In genomic region chr7:26898917-26899316, GRCh38 we compare ENCODE assay signal across 1 cellular context.
TF ChIP-seq lines count a peak whose summit lies in the region.

No MANE protein-coding gene starts in this region.

TF ChIP-seq in IMR-90, 13 proteins besides CTCF, POLR2A, EP300 and RAD21:
- TF ChIP-seq CEBPB (IDR thresholded peaks at IDR 0.05; ENCODE audit: low read depth, low read length) = peak; percentile 30; the same call in 1 of the 2 replicates
- TF ChIP-seq SMC3 (IDR thresholded peaks at IDR 0.05; ENCODE audit: low read depth, low read length) = no peak
- TF ChIP-seq RFX5 (IDR thresholded peaks at IDR 0.05; ENCODE audit: low read depth, low read length) = no peak
- no peak for TF ChIP-seq CHD1 (IDR thresholded peaks at IDR 0.05; ENCODE audit: low read depth, low read length)
- TF ChIP-seq, protein P1, sequence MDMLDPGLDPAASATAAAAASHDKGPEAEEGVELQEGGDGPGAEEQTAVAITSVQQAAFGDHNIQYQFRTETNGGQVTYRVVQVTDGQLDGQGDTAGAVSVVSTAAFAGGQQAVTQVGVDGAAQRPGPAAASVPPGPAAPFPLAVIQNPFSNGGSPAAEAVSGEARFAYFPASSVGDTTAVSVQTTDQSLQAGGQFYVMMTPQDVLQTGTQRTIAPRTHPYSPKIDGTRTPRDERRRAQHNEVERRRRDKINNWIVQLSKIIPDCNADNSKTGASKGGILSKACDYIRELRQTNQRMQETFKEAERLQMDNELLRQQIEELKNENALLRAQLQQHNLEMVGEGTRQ (IDR thresholded peaks at IDR 0.05; ENCODE audit: low read depth, low read length) = no peak
- no peak for TF ChIP-seq FOS (IDR thresholded peaks at IDR 0.05; ENCODE audit: low read depth, low read length)
